In genomic region chr3:42375121-42375520, GRCh38 we compare ENCODE assay signal across 19 cellular contexts. TPM values are rescaled to one million over a fixed set of nuclear protein-coding genes. Genes with fewer than 3 reads are reported as not detected.
"Had no signal": no experiment of that assay in that cellular context is flagged by ENCODE, and none has a peak within 500 bp of the region (broad histone marks: within the 10 kb centered on the region; RNA-seq: fewer than 3 reads in every experiment).

No MANE protein-coding gene starts in this region.

- H3K36me3 ChIP-seq: gastroesophageal sphincter, left ventricle myocardium inferior, ovary, suprapubic skin, upper lobe of left lung had no signal

- H3K27me3 Mint-ChIP-seq: activated CD4-positive, alpha-beta T cell treated with anti-CD3 and anti-CD28 coated beads, Interleukin-2, amount 10 ng/mL, durations not matched to agents 7 days and 5 days had no signal

- H3K9me3 ChIP-seq: body of pancreas, gastroesophageal sphincter, left ventricle myocardium inferior, ovary, suprapubic skin, upper lobe of left lung had no signal

- H3K27ac Mint-ChIP-seq: activated CD4-positive, alpha-beta T cell treated with anti-CD3 and anti-CD28 coated beads, Interleukin-2, amount 10 ng/mL, durations not matched to agents 7 days and 5 days; activated naive CD4-positive, alpha-beta T cell treated with anti-CD3 and anti-CD28 coated beads, Interleukin-2, amount 50 U/mL, for 72 hours; nephron progenitor cell; WTC11 had no signal

- H3K27ac ChIP-seq: body of pancreas, coronary artery, epithelial cell of prostate, gastroesophageal sphincter, left ventricle myocardium inferior, ovary, suprapubic skin, upper lobe of left lung had no signal

- H3K4me1 Mint-ChIP-seq: activated CD4-positive, alpha-beta T cell treated with anti-CD3 and anti-CD28 coated beads, Interleukin-2, amount 10 ng/mL, durations not matched to agents 7 days and 5 days; nephron progenitor cell had no signal

- ATAC-seq: activated naive CD4-positive, alpha-beta T cell treated with anti-CD3 and anti-CD28 coated beads, Interleukin-2, amount 50 U/mL, for 72 hours; body of pancreas; gastroesophageal sphincter; stimulated activated naive CD8-positive, alpha-beta T cell treated with anti-CD3 and anti-CD28 coated beads, Interleukin-15, Interleukin-2, amounts not matched to agents 100 U/mL and 50 U/mL, for 24 hours; WTC11 had no signal

- DNase-seq: activated CD4-positive, alpha-beta T cell treated with anti-CD3 and anti-CD28 coated beads, Interleukin-2, amount 10 ng/mL, durations not matched to agents 7 days and 5 days; amniotic stem cell; body of pancreas; central memory CD4-positive, alpha-beta T cell; effector memory CD4-positive, alpha-beta T cell; kidney; left ventricle myocardium inferior; mesendoderm; nephron progenitor cell; ovary; stimulated activated CD4-positive, alpha-beta T cell treated with anti-CD3 and anti-CD28 coated beads, Interleukin-12 subunit alpha, Interleukin-12 subunit beta, amount 100 ng/mL, for 4 hours; stimulated activated naive CD8-positive, alpha-beta T cell treated with anti-CD3 and anti-CD28 coated beads, Interleukin-15, Interleukin-2, amounts not matched to agents 100 U/mL and 50 U/mL, for 24 hours; upper lobe of left lung had no signal

- H3K27me3 ChIP-seq: body of pancreas, gastroesophageal sphincter, ovary, suprapubic skin, upper lobe of left lung had no signal

- H3K4me1 ChIP-seq: body of pancreas, upper lobe of left lung had no signal

- H3K4me3 Mint-ChIP-seq: activated CD4-positive, alpha-beta T cell treated with anti-CD3 and anti-CD28 coated beads, Interleukin-2, amount 10 ng/mL, durations not matched to agents 7 days and 5 days; nephron progenitor cell; WTC11 had no signal

- H3K4me3 ChIP-seq: body of pancreas, coronary artery, gastroesophageal sphincter, left ventricle myocardium inferior, ovary, suprapubic skin, upper lobe of left lung had no signal

RNA-seq across cellular contexts. Expression of gene LYZL4, which starts 35.3 kb away (rescaled TPM):
- total RNA-seq: activated CD4-positive, alpha-beta T cell treated with anti-CD3 and anti-CD28 coated beads, Interleukin-2, amount 10 ng/mL, durations not matched to agents 7 days and 5 days; activated naive CD4-positive, alpha-beta T cell treated with anti-CD3 and anti-CD28 coated beads, Interleukin-2, amount 50 U/mL, for 72 hours; body of pancreas; gastroesophageal sphincter; kidney; left ventricle myocardium inferior; ovary; suprapubic skin; upper lobe of left lung; WTC11 had no signal
